ENCODE assay signal across 1 cellular context in genomic region chr3:46566040-46566631, GRCh38.
TF ChIP-seq lines count a peak whose summit lies in the region.

Gene LRRC2, minus strand, starts transcription at chr3:46566302. Its CDS starts 14,711 bp downstream, at chr3:46551591.

TF ChIP-seq in HepG2, 621 proteins besides CTCF, POLR2A, EP300 and RAD21 (continued from another document and continues in another):
- peak; percentile 25 for TF ChIP-seq ZNF18 (CRISPR knock-in tag; IDR thresholded peaks at IDR 0.05; ENCODE audit: insufficient replicate concordance)
- no peak for TF ChIP-seq ATF2 (CRISPR knock-in tag; IDR thresholded peaks at IDR 0.05)
- TF ChIP-seq NRL (CRISPR knock-in tag; IDR thresholded peaks at IDR 0.05; ENCODE audit: borderline replicate concordance), result peak; percentile 84
- peak; percentile 74; the same call in 1 of the 2 replicates for TF ChIP-seq FOXK1 (CRISPR knock-in tag; IDR thresholded peaks at IDR 0.05; ENCODE audit: borderline replicate concordance, low read depth)
- 0 out of 2 replicates have a peak, but pooled peaks have one; percentile 35 for TF ChIP-seq ZNF224 (CRISPR knock-in tag; IDR thresholded peaks at IDR 0.05)
- TF ChIP-seq HNF1B (CRISPR knock-in tag; IDR thresholded peaks at IDR 0.05), result 0 out of 2 replicates have a peak, but pooled peaks have one; percentile 43
- TF ChIP-seq ZNF230 (CRISPR knock-in tag; IDR thresholded peaks at IDR 0.05), result no peak
- TF ChIP-seq HES4 (CRISPR knock-in tag; IDR thresholded peaks at IDR 0.05; ENCODE audit: borderline replicate concordance), result 0 out of 2 replicates have a peak, but pooled peaks have one; percentile 52
- no peak for TF ChIP-seq ZBTB43 (CRISPR knock-in tag; conservative IDR thresholded peaks at IDR 0.05)
- peak; percentile 78 for TF ChIP-seq FOXA3 (CRISPR knock-in tag; IDR thresholded peaks at IDR 0.05)
- no peak for TF ChIP-seq ZBTB25 (CRISPR knock-in tag; IDR thresholded peaks at IDR 0.05)
- no peak for TF ChIP-seq BCLAF1 (IDR thresholded peaks at IDR 0.05)
- TF ChIP-seq ZSCAN31 (CRISPR knock-in tag; IDR thresholded peaks at IDR 0.05; ENCODE audit: low read depth), result no peak
- TF ChIP-seq ZNF563 (CRISPR knock-in tag; IDR thresholded peaks at IDR 0.05), result peak; percentile 83; the same call in 1 of the 2 replicates
- TF ChIP-seq MTA1 (CRISPR knock-in tag; IDR thresholded peaks at IDR 0.05; ENCODE audit: borderline replicate concordance), result peak; percentile 81; the same call in 1 of the 2 replicates
- no peak for TF ChIP-seq NFKB2 (CRISPR knock-in tag; IDR thresholded peaks at IDR 0.05; ENCODE audit: borderline replicate concordance)
- TF ChIP-seq ZNF768 (CRISPR knock-in tag; IDR thresholded peaks at IDR 0.05), result peak; percentile 60; the same call in 1 of the 2 replicates
- no peak for TF ChIP-seq DRAP1 (CRISPR knock-in tag; IDR thresholded peaks at IDR 0.05)
- TF ChIP-seq ZBTB40 (IDR thresholded peaks at IDR 0.05), result no peak
- peak; percentile 49; the same call in 1 of the 2 replicates for TF ChIP-seq ZBTB40 (CRISPR knock-in tag; IDR thresholded peaks at IDR 0.05)
- no peak; a peak in 1 of 4 replicates for TF ChIP-seq HMGXB4 (CRISPR knock-in tag; IDR thresholded peaks at IDR 0.05; ENCODE audit: borderline replicate concordance in 1 of 2, low read depth in 1 of 2)
- peak; percentile 43; the same call in 1 of the 2 replicates for TF ChIP-seq PHF8 (CRISPR knock-in tag; IDR thresholded peaks at IDR 0.05)
- peak; percentile 19 for TF ChIP-seq XRCC5 (optimal IDR thresholded peaks at IDR 0.05; ENCODE audit: low read length)
- TF ChIP-seq ZSCAN5A (CRISPR knock-in tag; IDR thresholded peaks at IDR 0.05; ENCODE audit: borderline replicate concordance), result no peak
- TF ChIP-seq FOXP1 (IDR thresholded peaks at IDR 0.05), result peak; percentile 76
- TF ChIP-seq FOXP1 (CRISPR knock-in tag; IDR thresholded peaks at IDR 0.05), result peak; percentile 98
